ENCODE assay signal across 21 cellular contexts in the genomic region with DNA sequence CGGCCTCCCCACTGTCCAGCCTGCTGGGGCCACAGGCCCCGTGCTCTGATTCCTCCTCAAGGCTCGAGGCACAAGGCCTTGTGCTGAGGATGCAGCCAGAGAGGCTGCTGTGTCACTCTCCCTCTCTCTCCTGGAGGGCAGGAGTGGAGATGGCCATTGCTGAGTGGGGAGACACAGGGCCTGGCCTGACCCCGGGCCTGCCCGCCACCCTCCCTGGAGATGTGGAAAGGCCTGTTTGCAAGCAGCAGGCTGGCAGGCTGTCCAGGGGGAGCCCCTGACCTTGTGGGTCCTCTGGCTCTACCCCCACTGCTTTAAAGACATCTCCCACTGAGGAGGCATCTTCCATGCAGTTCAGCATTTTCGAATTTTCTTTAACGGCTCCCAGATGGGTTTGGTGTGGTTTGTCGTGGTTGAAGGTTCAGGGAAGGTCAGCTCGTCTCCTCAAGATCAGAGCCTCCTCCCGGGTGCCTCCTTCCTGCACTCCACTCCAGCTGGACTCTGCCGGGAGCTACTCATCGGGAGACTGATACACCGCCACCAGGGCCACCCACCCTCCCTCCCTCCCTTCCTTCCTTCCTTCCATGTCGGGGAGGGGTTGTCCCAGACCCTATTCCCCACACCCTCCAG.
DNase-seq lines count a peak whose midpoint lies in the region; ATAC-seq lines count a peak whose summit lies in the region.
"Had no signal": no experiment of that assay in that cellular context is flagged by ENCODE, and none has a peak within 500 bp of the region (broad histone marks: within the 10 kb centered on the region; RNA-seq: fewer than 3 reads in every experiment).

No MANE protein-coding gene starts in this region.

- no peak overlapping the region for H3K18ac ChIP-seq in mesendoderm (ENCODE audit: low read length)

- ATAC-seq in stimulated activated memory B cell treated with anti-CD40 and anti-IgM and Interleukin-4, amounts not matched to agents 10 μg/mL and 1 μg/mL and 100 μg/mL, for 72 hours: no peak
- no peak for ATAC-seq in HG03135 (IDR thresholded peaks at IDR 0.05; ENCODE audit: unreplicated experiment)
- ATAC-seq in HG02642 (IDR thresholded peaks at IDR 0.05; ENCODE audit: poor library complexity, unreplicated experiment): no peak
- no peak for ATAC-seq in natural killer cell treated with Interleukin-12 subunit alpha and Interleukin-12 subunit beta and Interleukin-15 and Interleukin-18, amount 100 ng/mL, for 72 hours

- no peak overlapping the region for H2BK15ac ChIP-seq in mesendoderm (replicated peaks; ENCODE audit: low read depth)

- no peak overlapping the region for H3K23ac ChIP-seq in mesendoderm (ENCODE audit: low read length)

- peak overlapping the region; percentile 3 for H3K56ac ChIP-seq in mesendoderm (ENCODE audit: low read length)

- no peak overlapping the region for H4K5ac ChIP-seq in mesendoderm (ENCODE audit: low read length)

- DNase-seq in EH (ENCODE audit: low read depth): peak; percentile 46
- peak; percentile 31 for DNase-seq in brain pericyte (ENCODE audit: low read depth, low spot score)
- no peak for DNase-seq in mesendoderm
- DNase-seq in natural killer cell treated with Interleukin-12 subunit alpha and Interleukin-12 subunit beta and Interleukin-15 and Interleukin-18, amount 100 ng/mL, for 72 hours (ENCODE audit: low spot score): no peak
- no peak for DNase-seq in amygdala (lab: John Stamatoyannopoulos, UW)
- DNase-seq: activated CD4-positive, CD25-positive, alpha-beta regulatory T cell; activated effector memory CD4-positive, alpha-beta T cell treated with Interleukin-2 at 50 U/mL for 16 hours; COR-L47; cortex of kidney; GOT3; hippocampal formation; kidney; NCI-H1417 treated with DMSO at 0.1 percent for 48 hours; NCI-H446; SIG-M5; T-helper 2 cell had no signal

- no peak overlapping the region for H3K4me3 ChIP-seq in mesendoderm (ENCODE audit: low read length)
- H3K4me3 ChIP-seq: smooth muscle cell had no signal

- H3K4me3 Mint-ChIP-seq in stimulated activated memory B cell treated with anti-CD40 and anti-IgM and Interleukin-4, amounts not matched to agents 10 μg/mL and 1 μg/mL and 100 μg/mL, for 72 hours: peak overlapping the region; percentile 66
- no peak overlapping the region for H3K4me3 Mint-ChIP-seq in natural killer cell treated with Interleukin-12 subunit alpha and Interleukin-12 subunit beta and Interleukin-15 and Interleukin-18, amount 100 ng/mL, for 72 hours

- no peaks in the 10 kb centered on the region for H3K27me3 Mint-ChIP-seq in stimulated activated memory B cell treated with anti-CD40 and anti-IgM and Interleukin-4, amounts not matched to agents 10 μg/mL and 1 μg/mL and 100 μg/mL, for 72 hours
- H3K27me3 Mint-ChIP-seq in natural killer cell treated with Interleukin-12 subunit alpha and Interleukin-12 subunit beta and Interleukin-15 and Interleukin-18, amount 100 ng/mL, for 72 hours: peaks cover 0 to under 1% of the 10 kb centered on the region in 2 donors

- no peak overlapping the region for H3K27ac Mint-ChIP-seq in stimulated activated memory B cell treated with anti-CD40 and anti-IgM and Interleukin-4, amounts not matched to agents 10 μg/mL and 1 μg/mL and 100 μg/mL, for 72 hours
- H3K27ac Mint-ChIP-seq in natural killer cell treated with Interleukin-12 subunit alpha and Interleukin-12 subunit beta and Interleukin-15 and Interleukin-18, amount 100 ng/mL, for 72 hours: no peak overlapping the region

- H3K79me1 ChIP-seq in mesendoderm (ENCODE audit: low read length): no peaks in the 10 kb centered on the region

- H3K4me1 Mint-ChIP-seq in stimulated activated memory B cell treated with anti-CD40 and anti-IgM and Interleukin-4, amounts not matched to agents 10 μg/mL and 1 μg/mL and 100 μg/mL, for 72 hours: peaks cover 17% of the 10 kb centered on the region
- H3K4me1 Mint-ChIP-seq in natural killer cell treated with Interleukin-12 subunit alpha and Interleukin-12 subunit beta and Interleukin-15 and Interleukin-18, amount 100 ng/mL, for 72 hours (ENCODE audit: low read depth in 2 of 2): no peaks in the 10 kb centered on the region

- no CpG with 5 or more reads among the region's 14 CpGs for WGBS in mesendoderm (ENCODE audit: extremely low coverage, insufficient coverage, low lambda C conversion rate)

- H3K36me3 ChIP-seq in mesendoderm (ENCODE audit: control insufficient read depth, insufficient read depth, low read length): no peaks in the 10 kb centered on the region

- no peaks in the 10 kb centered on the region for H3K27me3 ChIP-seq in mesendoderm (ENCODE audit: insufficient read depth, low read length, poor library complexity)

- H3K4me2 ChIP-seq in mesendoderm (ENCODE audit: low read length): no peak overlapping the region
- H3K4me2 ChIP-seq: smooth muscle cell had no signal

- H3K9ac ChIP-seq in mesendoderm (ENCODE audit: low read length): no peak overlapping the region
- H3K9ac ChIP-seq: parathyroid adenoma had no signal

- peaks cover 6% of the 10 kb centered on the region for H3K36me3 Mint-ChIP-seq in stimulated activated memory B cell treated with anti-CD40 and anti-IgM and Interleukin-4, amounts not matched to agents 10 μg/mL and 1 μg/mL and 100 μg/mL, for 72 hours
- H3K36me3 Mint-ChIP-seq in natural killer cell treated with Interleukin-12 subunit alpha and Interleukin-12 subunit beta and Interleukin-15 and Interleukin-18, amount 100 ng/mL, for 72 hours: no peaks in the 10 kb centered on the region

- H2BK120ac ChIP-seq in mesendoderm (ENCODE audit: low read depth, low read length): no peak overlapping the region

- peaks cover 5% of the 10 kb centered on the region for H3K9me3 Mint-ChIP-seq in stimulated activated memory B cell treated with anti-CD40 and anti-IgM and Interleukin-4, amounts not matched to agents 10 μg/mL and 1 μg/mL and 100 μg/mL, for 72 hours
- H3K9me3 Mint-ChIP-seq in natural killer cell treated with Interleukin-12 subunit alpha and Interleukin-12 subunit beta and Interleukin-15 and Interleukin-18, amount 100 ng/mL, for 72 hours: no peaks in the 10 kb centered on the region

- no peaks in the 10 kb centered on the region for H3K79me2 ChIP-seq in mesendoderm (ENCODE audit: control insufficient read depth, insufficient read depth, low read length)
- H3K79me2 ChIP-seq: parathyroid adenoma had no signal

- H2AK5ac ChIP-seq in mesendoderm (ENCODE audit: low read length): no peak overlapping the region

- H3K27ac ChIP-seq in mesendoderm (ENCODE audit: low read depth, low read length): no peak overlapping the region
- H3K27ac ChIP-seq: parathyroid adenoma had no signal

- H2BK5ac ChIP-seq in mesendoderm (ENCODE audit: low read length): no peak overlapping the region

- no peak overlapping the region for H4K8ac ChIP-seq in mesendoderm (ENCODE audit: low read depth, low read length)

- H3K4me1 ChIP-seq in mesendoderm (ENCODE audit: control insufficient read depth, low read depth, low read length): no peaks in the 10 kb centered on the region
- H3K4me1 ChIP-seq: parathyroid adenoma had no signal

- H3K4ac ChIP-seq in mesendoderm (ENCODE audit: low read depth, low read length): no peak overlapping the region

Comparison
In these comparisons a context has a peak if more than half of its experiments do, and no peak if none do; other contexts are left out.
1. DNase-seq: peak in EH (single experiment) and brain pericyte (single experiment); none in mesendoderm (single experiment), natural killer cell treated with Interleukin-12 subunit alpha and Interleukin-12 subunit beta and Interleukin-15 and Interleukin-18, amount 100 ng/mL, for 72 hours (single experiment) and amygdala (0 of 56).